Comparison of ENCODE assay signal across 24 cellular contexts in genomic region chr2:233213011-233213410, GRCh38.
"Had no signal": no experiment of that assay in that cellular context is flagged by ENCODE, and none has a peak within 500 bp of the region (broad histone marks: within the 10 kb centered on the region; RNA-seq: fewer than 3 reads in every experiment).

No MANE protein-coding gene starts in this region.

- DNase-seq: activated CD4-positive, alpha-beta T cell treated with anti-CD3 and anti-CD28 coated beads for 4 hours; activated CD4-positive, alpha-beta T cell treated with anti-CD3 and anti-CD28 coated beads, Interleukin-2, amount 50 U/mL, for 4 hours; activated CD8-positive, alpha-beta memory T cell treated with anti-CD3 and anti-CD28 coated beads, Interleukin-2, amount 50 U/mL, for 4 hours; activated effector memory CD4-positive, alpha-beta T cell treated with anti-CD3 and anti-CD28 coated beads, Interleukin-2, amount 50 U/mL, for 16 hours; activated naive CD4-positive, alpha-beta T cell treated with anti-CD3 and anti-CD28 coated beads, Interleukin-2, amount 10 ng/mL, durations not matched to agents 7 days and 5 days; activated T-cell treated with anti-CD3 and anti-CD28 coated beads, Interleukin-2, amount 50 U/mL, for 1 hour; amniotic stem cell; brain microvascular endothelial cell; central memory CD4-positive, alpha-beta T cell; esophagus squamous epithelium; left lung; lower lobe of right lung; mucosa of descending colon; nephron progenitor cell; ovary; psoas muscle; stimulated activated CD4-positive, alpha-beta T cell treated with anti-CD3 and anti-CD28 coated beads, Interleukin-15, amount 100 ng/mL, for 24 hours; stimulated activated CD4-positive, alpha-beta T cell treated with anti-CD3 and anti-CD28 coated beads, Interleukin-2, amount 100 ng/mL, for 24 hours; stimulated activated naive CD4-positive, alpha-beta T cell treated with Interleukin-2 at 50 U/mL for 16 hours; T-helper 1 cell had no signal

- H3K36me3 ChIP-seq: brain microvascular endothelial cell, esophagus squamous epithelium, lower lobe of right lung, ovary, tibial nerve had no signal

- H3K9me3 Mint-ChIP-seq: activated naive CD4-positive, alpha-beta T cell treated with anti-CD3 and anti-CD28 coated beads, Interleukin-2, amount 10 ng/mL, durations not matched to agents 7 days and 5 days; activated T-helper 1 cell treated with anti-CD3 and anti-CD28 coated beads, Interleukin-12 subunit alpha, Interleukin-12 subunit beta, Interleukin-2, Interleukin-4 antibody, amounts not matched to agents 30 ng/mL and 10 ng/mL and 1 ng/mL, durations not matched to agents 14 hours and 24 hours and 36 hours; nephron progenitor cell had no signal

- H3K27ac ChIP-seq: brain microvascular endothelial cell, left lung, lower lobe of right lung, ovary, psoas muscle, tibial nerve, VCaP had no signal

- H3K4me2 ChIP-seq: smooth muscle cell had no signal

- ATAC-seq: left lung, lower lobe of right lung, mucosa of descending colon, psoas muscle had no signal

- H3K27me3 ChIP-seq: brain microvascular endothelial cell, esophagus squamous epithelium, left lung, ovary, tibial nerve had no signal

- H3K27me3 Mint-ChIP-seq: activated naive CD4-positive, alpha-beta T cell treated with anti-CD3 and anti-CD28 coated beads, Interleukin-2, amount 10 ng/mL, durations not matched to agents 7 days and 5 days had no signal

- H3K4me3 ChIP-seq: esophagus squamous epithelium, left lung, lower lobe of right lung, mucosa of descending colon, ovary, psoas muscle, smooth muscle cell, tibial nerve had no signal

- H3K4me3 Mint-ChIP-seq: activated naive CD4-positive, alpha-beta T cell treated with anti-CD3 and anti-CD28 coated beads, Interleukin-2, amount 10 ng/mL, durations not matched to agents 7 days and 5 days; activated T-helper 1 cell treated with anti-CD3 and anti-CD28 coated beads, Interleukin-12 subunit alpha, Interleukin-12 subunit beta, Interleukin-2, Interleukin-4 antibody, amounts not matched to agents 30 ng/mL and 10 ng/mL and 1 ng/mL, durations not matched to agents 14 hours and 24 hours and 36 hours; nephron progenitor cell had no signal
